In genomic region chr11:26127336-26127735, GRCh38 we compare ENCODE assay signal across 32 cellular contexts.
"Had no signal": no experiment of that assay in that cellular context is flagged by ENCODE, and none has a peak within 500 bp of the region (broad histone marks: within the 10 kb centered on the region; RNA-seq: fewer than 3 reads in every experiment).

No MANE protein-coding gene starts in this region.

- H3K9me3 ChIP-seq: adrenal gland, ascending aorta, body of pancreas, breast epithelium had no signal

- H3K27ac ChIP-seq: adrenal gland, ascending aorta, body of pancreas, brain microvascular endothelial cell, breast epithelium, cardiac muscle cell had no signal

- ATAC-seq: activated naive CD4-positive, alpha-beta T cell treated with anti-CD3 and anti-CD28 coated beads, Interleukin-2, amount 50 U/mL, for 72 hours; activated naive CD8-positive, alpha-beta T cell treated with anti-CD3 and anti-CD28 coated beads, Interleukin-2, amount 50 U/mL, for 24 hours; activated T-cell treated with anti-CD3 and anti-CD28 coated beads, Interleukin-2, amount 50 U/mL, for 4 hours; activated T-cell treated with anti-CD3 and anti-CD28 coated beads, Interleukin-2, amount 50 U/mL, for 72 hours; activated T-helper 17 cell treated with anti-CD3 and anti-CD28 coated beads, Interleukin-2, amount 50 U/mL, for 72 hours; body of pancreas had no signal

- H3K36me3 ChIP-seq: adrenal gland, ascending aorta, brain microvascular endothelial cell, breast epithelium, cardiac muscle cell had no signal

- DNase-seq: activated effector memory CD4-positive, alpha-beta T cell treated with anti-CD3 and anti-CD28 coated beads, Interleukin-2, amount 50 U/mL, for 16 hours; activated effector memory CD4-positive, alpha-beta T cell treated with Interleukin-2 at 50 U/mL for 16 hours; activated gamma-delta T cell; activated gamma-delta T cell treated with Interleukin-2 at 50 U/mL for 16 hours; activated naive CD4-positive, alpha-beta T cell; activated naive CD4-positive, alpha-beta T cell treated with anti-CD3 and anti-CD28 coated beads for 36 hours; activated naive CD4-positive, alpha-beta T cell treated with anti-CD3 and anti-CD28 coated beads, Interleukin-2, amount 10 ng/mL, durations not matched to agents 7 days and 5 days; activated naive CD4-positive, alpha-beta T cell treated with anti-CD3 and anti-CD28 coated beads, Interleukin-2, amount 50 U/mL, for 16 hours; activated naive CD4-positive, alpha-beta T cell treated with Interleukin-2 at 50 U/mL for 16 hours; activated naive CD8-positive, alpha-beta T cell treated with anti-CD3 and anti-CD28 coated beads for 36 hours; activated naive CD8-positive, alpha-beta T cell treated with anti-CD3 and anti-CD28 coated beads, Interleukin-2, amount 10 ng/mL, durations not matched to agents 7 days and 5 days; activated naive CD8-positive, alpha-beta T cell treated with anti-CD3 and anti-CD28 coated beads, Interleukin-2, amount 50 U/mL, for 24 hours; activated T-cell treated with anti-CD3 and anti-CD28 coated beads, Interleukin-2, amount 50 U/mL, for 1 hour; activated T-cell treated with anti-CD3 and anti-CD28 coated beads, Interleukin-2, amount 50 U/mL, for 24 hours; activated T-cell treated with anti-CD3 and anti-CD28 coated beads, Interleukin-2, amount 50 U/mL, for 4 hours; activated T-cell treated with anti-CD3 and anti-CD28 coated beads, Interleukin-2, amount 50 U/mL, for 48 hours; activated T-cell treated with anti-CD3 and anti-CD28 coated beads, Interleukin-2, amount 50 U/mL, for 72 hours; adrenal gland; amniotic stem cell; amygdala; anterior cingulate cortex; aorta; body of pancreas; brain microvascular endothelial cell; caudate nucleus; central memory CD4-positive, alpha-beta T cell; cerebellar nuclear complex had no signal

- H3K4me3 ChIP-seq: adrenal gland, ascending aorta, body of pancreas, breast epithelium, cardiac muscle cell had no signal

- H3K4me1 ChIP-seq: adrenal gland, ascending aorta, body of pancreas, breast epithelium had no signal

- H3K27me3 ChIP-seq: adrenal gland, ascending aorta, body of pancreas, brain microvascular endothelial cell, breast epithelium had no signal
